ENCODE assay signal across 31 cellular contexts in genomic region chr6:92915466-92915865, GRCh38.
"Had no signal": no experiment of that assay in that cellular context is flagged by ENCODE, and none has a peak within 500 bp of the region (broad histone marks: within the 10 kb centered on the region; RNA-seq: fewer than 3 reads in every experiment).

No MANE protein-coding gene starts in this region.

- H3K4me1 ChIP-seq: SJCRH30 had no signal

- H3K36me3 ChIP-seq: MG63, SJCRH30 had no signal

- H3K27me3 Mint-ChIP-seq: T-cell had no signal

- H3K4me3 ChIP-seq: K562, MG63, PC-9, SJCRH30, SK-N-MC had no signal

- H3K9me3 ChIP-seq: MG63, SJCRH30 had no signal

- H2AFZ ChIP-seq: PC-9 had no signal

- H3K4me2 ChIP-seq: PC-9 had no signal

- H3K4me3 Mint-ChIP-seq: T-cell had no signal

- H3K27me3 ChIP-seq: MG63, SJCRH30 had no signal

- DNase-seq: Kasumi-1, KG1, MG63, MV-4-11, NCI-H1092, NCI-H1105, NCI-H1417 treated with DMSO at 0.1 percent for 48 hours, NCI-H1436 treated with DMSO at 0.1 percent for 48 hours, NCI-H1694 treated with DMSO at 0.1 percent for 48 hours, NCI-H1930, NCI-H2029 treated with DMSO at 0.1 percent for 48 hours, NCI-H2081 treated with DMSO at 0.1 percent for 48 hours, NCI-H2107, NCI-H2171, NCI-H226, NCI-H446 treated with DMSO at 0.1 percent for 48 hours, NCI-H510A, NCI-H524 treated with DMSO at 0.1 percent for 48 hours, NCI-H526 treated with DMSO at 0.1 percent for 48 hours, NCI-H774, PC-9, SHP77, SIG-M5, SJCRH30, T-cell had no signal

- ATAC-seq: K562, Panc1, Right ventricle myocardium inferior, SK-N-SH treated with all-trans-retinoic acid at 6 μM for 48 hours, T-cell had no signal

- H3K27ac Mint-ChIP-seq: T-cell had no signal

- H3K27ac ChIP-seq: PC-9, RWPE1, SJCRH30, SK-N-MC had no signal

- H3K4me1 Mint-ChIP-seq: T-cell had no signal

- H3K36me3 Mint-ChIP-seq: T-cell had no signal
